ENCODE assay signal across 1 cellular context in the genomic region with DNA sequence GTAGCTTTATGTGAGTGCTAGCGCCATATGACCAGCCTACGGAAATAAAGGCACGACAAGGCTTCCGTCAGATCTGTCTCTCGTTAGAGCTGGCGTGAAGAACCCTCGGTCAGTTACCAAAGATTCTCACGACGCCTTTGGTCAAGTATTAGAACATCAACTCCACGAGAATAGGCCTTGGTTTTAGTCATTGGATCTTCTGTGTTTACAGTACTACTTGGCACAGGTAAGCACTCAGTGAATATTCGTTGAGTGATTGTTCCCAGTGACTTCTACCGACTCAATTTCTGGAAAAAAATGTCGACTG.
TF ChIP-seq lines count a peak whose summit lies in the region.

No MANE protein-coding gene starts in this region.

TF ChIP-seq in H1, 55 proteins besides CTCF, POLR2A, EP300 and RAD21:
- TF ChIP-seq SIN3A (conservative IDR thresholded peaks at IDR 0.05 in 1 of 2, IDR thresholded peaks at IDR 0.05 in 1 of 2; ENCODE audit: low read depth in 1 of 2, low read length in 2 of 2) (no peak), KDM5A (IDR thresholded peaks at IDR 0.05; ENCODE audit: low read length) (peak; percentile 85; the same call in 1 of the 2 replicates), CHD2 (IDR thresholded peaks at IDR 0.05; ENCODE audit: low read length) (no peak)
